Comparison of ENCODE assay signal across 14 cellular contexts in genomic region chr6:116017546-116018276, GRCh38. TPM values are rescaled to one million over a fixed set of nuclear protein-coding genes. Genes with fewer than 3 reads are reported as not detected.
DNase-seq lines count a peak whose midpoint lies in the region; ATAC-seq and TF ChIP-seq lines count a peak whose summit lies in the region.
"Had no signal": no experiment of that assay in that cellular context is flagged by ENCODE, and none has a peak within 500 bp of the region (broad histone marks: within the 10 kb centered on the region; RNA-seq: fewer than 3 reads in every experiment).

No MANE protein-coding gene starts in this region.

- 95% methylated on average over 2 of the region's 2 CpGs for WGBS in mesenchymal stem cell

- no peak overlapping the region for H3K4me3 ChIP-seq in Caco-2 (ENCODE audit: low read depth, low read length)
- H3K4me3 ChIP-seq in mesenchymal stem cell (ENCODE audit: insufficient read depth in 1 of 2, low read depth in 1 of 2, low read length in 2 of 2): no peak overlapping the region
- H3K4me3 ChIP-seq: cardiac muscle cell, skin epidermis had no signal

- H3K18ac ChIP-seq in mesenchymal stem cell (ENCODE audit: low read depth in 1 of 2, low read length in 2 of 2): no peak overlapping the region

- H4K91ac ChIP-seq in mesenchymal stem cell (ENCODE audit: low read length): no peak overlapping the region

- no peaks in the 10 kb centered on the region for H3K27me3 Mint-ChIP-seq in Caco-2 (ENCODE audit: insufficient read depth, unreplicated experiment)
- H3K27me3 Mint-ChIP-seq in T-helper 17 cell: peaks cover 50% of the 10 kb centered on the region

- no peak overlapping the region for H2BK120ac ChIP-seq in mesenchymal stem cell (ENCODE audit: low read depth, low read length)

- H3K36me3 Mint-ChIP-seq in Caco-2 (ENCODE audit: insufficient read depth, unreplicated experiment) (no peaks in the 10 kb centered on the region), T-helper 17 cell (ENCODE audit: low read depth) (no peaks in the 10 kb centered on the region)

- H3K14ac ChIP-seq in mesenchymal stem cell (ENCODE audit: low read length in 2 of 2): no peak overlapping the region

- peak overlapping the region; percentile 65 for H3K27ac Mint-ChIP-seq in Caco-2 (ENCODE audit: unreplicated experiment)
- H3K27ac Mint-ChIP-seq in T-helper 17 cell: no peak overlapping the region
- H3K27ac Mint-ChIP-seq: HFFc6 had no signal

- no peak overlapping the region for H3K4ac ChIP-seq in mesenchymal stem cell (ENCODE audit: low read depth in 1 of 2, low read length in 2 of 2)

- H2BK15ac ChIP-seq in mesenchymal stem cell (ENCODE audit: low read depth, poor library complexity, severe bottlenecking): no peak overlapping the region

- no peak overlapping the region for H3K4me2 ChIP-seq in mesenchymal stem cell (ENCODE audit: low read length, poor library complexity, severe bottlenecking)
- H3K4me2 ChIP-seq: SK-N-SH had no signal

- peak overlapping the region; percentile 83 for H3K27ac ChIP-seq in mesenchymal stem cell (ENCODE audit: low read length, poor library complexity, severe bottlenecking)
- H3K27ac ChIP-seq: cardiac muscle cell had no signal

- no peak overlapping the region for H3K9ac ChIP-seq in mesenchymal stem cell (ENCODE audit: low read length)
- H3K9ac ChIP-seq: SK-N-SH had no signal

- peak; percentile 23 for ATAC-seq in GM21717 (IDR thresholded peaks at IDR 0.05; ENCODE audit: unreplicated experiment)
- ATAC-seq in T-helper 17 cell: no peak
- ATAC-seq in HG03025 (IDR thresholded peaks at IDR 0.05; ENCODE audit: low FRiP score, unreplicated experiment): no peak

- POLR2A ChIA-PET in Caco-2 (lab: Charles Lee): interaction anchor here (0.6 kb wide), 1 partner anchor 41 kb away, joined by 12 read pairs; no protein-coding TSS in a partner anchor

- no peak overlapping the region for H3K23ac ChIP-seq in mesenchymal stem cell (ENCODE audit: low read length in 2 of 2)

- H4K8ac ChIP-seq in mesenchymal stem cell (ENCODE audit: low read length): no peak overlapping the region

- H2AFZ ChIP-seq in mesenchymal stem cell (ENCODE audit: low read depth, low read length): no peak overlapping the region

- DNase-seq in Caco-2 (no peak), astrocyte of the hippocampus (ENCODE audit: low read depth, low spot score) (peak; percentile 1), mesenchymal stem cell (no peak), T-helper 17 cell (no peak), erythroblast (lab: John Stamatoyannopoulos, UW) (no peak), NCI-H2029 treated with DMSO at 0.1 percent for 48 hours (lab: John Stamatoyannopoulos, UW) (no peak)
- DNase-seq: activated CD4-positive, alpha-beta T cell treated with anti-CD3 and anti-CD28 coated beads for 1 hour; HFFc6; NCI-H524 treated with DMSO at 0.1 percent for 48 hours; SK-N-SH had no signal

- H3K9me3 ChIP-seq in Caco-2: no peaks in the 10 kb centered on the region
- H3K9me3 ChIP-seq in mesenchymal stem cell (ENCODE audit: control insufficient read depth, low read length): no peaks in the 10 kb centered on the region
- no peaks in the 10 kb centered on the region for H3K9me3 ChIP-seq in T-helper 17 cell (ENCODE audit: control insufficient read depth, low read length, poor library complexity, severe bottlenecking)
- H3K9me3 ChIP-seq: SK-N-SH had no signal

- H3K4me1 ChIP-seq in Caco-2 (peaks cover 27% of the 10 kb centered on the region), mesenchymal stem cell (ENCODE audit: control insufficient read depth, insufficient read depth, low read depth, low read length) (peaks cover 7% of the 10 kb centered on the region)

- H3K79me1 ChIP-seq in mesenchymal stem cell (replicated peaks; ENCODE audit: low read length, poor library complexity, severe bottlenecking): peaks cover 4% of the 10 kb centered on the region

- H2AK5ac ChIP-seq in mesenchymal stem cell (ENCODE audit: low read length, severe bottlenecking): peak overlapping the region; percentile 69

- H3K9me3 Mint-ChIP-seq in Caco-2 (ENCODE audit: unreplicated experiment): no peaks in the 10 kb centered on the region
- H3K9me3 Mint-ChIP-seq: HFFc6 had no signal

- no TSS peak for BruUV-seq in Caco-2 (replicated peaks; lab: Mats Ljungman, UMichigan)

- CTCF ChIA-PET in Caco-2 (lab: Charles Lee): interaction anchor here (1.3 kb wide), 1 partner anchor 79 kb away, joined by 5 read pairs; no protein-coding TSS in a partner anchor

- intact Hi-C loops in Caco-2 (cut with micrococcal nuclease; ENCODE audit: unreplicated experiment): loop anchor here (10.0 kb wide), 1 partner anchor 237 kb away; the partner anchor contains the start of gene TSPYL4

- TF ChIP-seq CTCF in Caco-2 (IDR thresholded peaks at IDR 0.05; ENCODE audit: insufficient read depth in 1 of 2, low read depth in 1 of 2, low read length in 1 of 2, severe bottlenecking in 1 of 2, unreplicated experiment in 1 of 2): no peak

- no peak overlapping the region for H3K4me3 Mint-ChIP-seq in Caco-2 (ENCODE audit: unreplicated experiment)
- H3K4me3 Mint-ChIP-seq in T-helper 17 cell: no peak overlapping the region
- H3K4me3 Mint-ChIP-seq: HFFc6 had no signal

- H3K27me3 ChIP-seq in Caco-2 (replicated peaks; ENCODE audit: control insufficient read depth, insufficient read depth, low read length): no peaks in the 10 kb centered on the region
- H3K27me3 ChIP-seq in mesenchymal stem cell (ENCODE audit: control insufficient read depth in 1 of 2, insufficient read depth in 1 of 2, low read length in 2 of 2): no peaks in the 10 kb centered on the region
- H3K27me3 ChIP-seq: cardiac muscle cell had no signal

- peaks cover 32% of the 10 kb centered on the region for H3K4me1 Mint-ChIP-seq in Caco-2 (ENCODE audit: low read depth, unreplicated experiment)
- no peaks in the 10 kb centered on the region for H3K4me1 Mint-ChIP-seq in T-helper 17 cell

- TF ChIP-seq POLR2A in erythroblast (IDR thresholded peaks at IDR 0.05; ENCODE audit: low read length): no peak

- no peak overlapping the region for H2BK5ac ChIP-seq in mesenchymal stem cell (ENCODE audit: low read depth, low read length, poor library complexity, severe bottlenecking)

- no peak overlapping the region for H2BK12ac ChIP-seq in mesenchymal stem cell (ENCODE audit: low read length in 2 of 2)

- H3K36me3 ChIP-seq in Caco-2 (ENCODE audit: control insufficient read depth, insufficient read depth, low read length) (no peaks in the 10 kb centered on the region), mesenchymal stem cell (ENCODE audit: control insufficient read depth in 1 of 2, insufficient read depth in 2 of 2, low read depth in 1 of 2, low read length in 2 of 2) (no peaks in the 10 kb centered on the region)
- H3K36me3 ChIP-seq: cardiac muscle cell had no signal

RNA-seq across cellular contexts. Expression of gene FRK, which starts 43.0 kb away (rescaled TPM):
- total RNA-seq in Caco-2 (2022) (7.3 and 8.4 TPM in 2 replicates), T-helper 17 cell (under 1 TPM in 1 of 2 donors, not detected in 1; 0.02 TPM)
- polyA plus RNA-seq in mesenchymal stem cell (2013, experiment 1 of 2): 0.03 TPM
- polyA plus RNA-seq in mesenchymal stem cell (2013, experiment 2 of 2): 0.04 TPM
